ENCODE assay signal across 1 cellular context in genomic region chr17:82623707-82624106, GRCh38.
TF ChIP-seq lines count a peak whose summit lies in the region.

No MANE protein-coding gene starts in this region.

TF ChIP-seq in WTC11, 78 proteins besides CTCF, POLR2A, EP300 and RAD21:
- TF ChIP-seq ARID4B (CRISPR knock-in tag; IDR thresholded peaks at IDR 0.05; ENCODE audit: borderline replicate concordance) (no peak), ERG (CRISPR knock-in tag; IDR thresholded peaks at IDR 0.05) (no peak), RORB (CRISPR knock-in tag; IDR thresholded peaks at IDR 0.05) (no peak), MAX (CRISPR knock-in tag; IDR thresholded peaks at IDR 0.05) (no peak), NR2C2 (CRISPR knock-in tag; IDR thresholded peaks at IDR 0.05) (no peak), ETV6 (CRISPR knock-in tag; IDR thresholded peaks at IDR 0.05) (no peak), NFATC4 (CRISPR knock-in tag; IDR thresholded peaks at IDR 0.05) (no peak), KAT7 (CRISPR knock-in tag; IDR thresholded peaks at IDR 0.05; ENCODE audit: borderline replicate concordance) (no peak), ZBTB21 (CRISPR knock-in tag; IDR thresholded peaks at IDR 0.05; ENCODE audit: borderline replicate concordance) (no peak), JUN (CRISPR knock-in tag; IDR thresholded peaks at IDR 0.05) (no peak), STAT6 (CRISPR knock-in tag; conservative IDR thresholded peaks at IDR 0.05; ENCODE audit: low read depth) (no peak), NFE2L1 (CRISPR knock-in tag; IDR thresholded peaks at IDR 0.05) (no peak), ZNF121 (CRISPR knock-in tag; IDR thresholded peaks at IDR 0.05) (no peak), HMGA2 (CRISPR knock-in tag; IDR thresholded peaks at IDR 0.05) (no peak)
- TF ChIP-seq, protein P1, sequence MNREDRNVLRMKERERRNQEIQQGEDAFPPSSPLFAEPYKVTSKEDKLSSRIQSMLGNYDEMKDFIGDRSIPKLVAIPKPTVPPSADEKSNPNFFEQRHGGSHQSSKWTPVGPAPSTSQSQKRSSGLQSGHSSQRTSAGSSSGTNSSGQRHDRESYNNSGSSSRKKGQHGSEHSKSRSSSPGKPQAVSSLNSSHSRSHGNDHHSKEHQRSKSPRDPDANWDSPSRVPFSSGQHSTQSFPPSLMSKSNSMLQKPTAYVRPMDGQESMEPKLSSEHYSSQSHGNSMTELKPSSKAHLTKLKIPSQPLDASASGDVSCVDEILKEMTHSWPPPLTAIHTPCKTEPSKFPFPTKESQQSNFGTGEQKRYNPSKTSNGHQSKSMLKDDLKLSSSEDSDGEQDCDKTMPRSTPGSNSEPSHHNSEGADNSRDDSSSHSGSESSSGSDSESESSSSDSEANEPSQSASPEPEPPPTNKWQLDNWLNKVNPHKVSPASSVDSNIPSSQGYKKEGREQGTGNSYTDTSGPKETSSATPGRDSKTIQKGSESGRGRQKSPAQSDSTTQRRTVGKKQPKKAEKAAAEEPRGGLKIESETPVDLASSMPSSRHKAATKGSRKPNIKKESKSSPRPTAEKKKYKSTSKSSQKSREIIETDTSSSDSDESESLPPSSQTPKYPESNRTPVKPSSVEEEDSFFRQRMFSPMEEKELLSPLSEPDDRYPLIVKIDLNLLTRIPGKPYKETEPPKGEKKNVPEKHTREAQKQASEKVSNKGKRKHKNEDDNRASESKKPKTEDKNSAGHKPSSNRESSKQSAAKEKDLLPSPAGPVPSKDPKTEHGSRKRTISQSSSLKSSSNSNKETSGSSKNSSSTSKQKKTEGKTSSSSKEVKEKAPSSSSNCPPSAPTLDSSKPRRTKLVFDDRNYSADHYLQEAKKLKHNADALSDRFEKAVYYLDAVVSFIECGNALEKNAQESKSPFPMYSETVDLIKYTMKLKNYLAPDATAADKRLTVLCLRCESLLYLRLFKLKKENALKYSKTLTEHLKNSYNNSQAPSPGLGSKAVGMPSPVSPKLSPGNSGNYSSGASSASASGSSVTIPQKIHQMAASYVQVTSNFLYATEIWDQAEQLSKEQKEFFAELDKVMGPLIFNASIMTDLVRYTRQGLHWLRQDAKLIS (CRISPR knock-in tag; IDR thresholded peaks at IDR 0.05; ENCODE audit: borderline replicate concordance), result no peak
- TF ChIP-seq, protein P2, sequence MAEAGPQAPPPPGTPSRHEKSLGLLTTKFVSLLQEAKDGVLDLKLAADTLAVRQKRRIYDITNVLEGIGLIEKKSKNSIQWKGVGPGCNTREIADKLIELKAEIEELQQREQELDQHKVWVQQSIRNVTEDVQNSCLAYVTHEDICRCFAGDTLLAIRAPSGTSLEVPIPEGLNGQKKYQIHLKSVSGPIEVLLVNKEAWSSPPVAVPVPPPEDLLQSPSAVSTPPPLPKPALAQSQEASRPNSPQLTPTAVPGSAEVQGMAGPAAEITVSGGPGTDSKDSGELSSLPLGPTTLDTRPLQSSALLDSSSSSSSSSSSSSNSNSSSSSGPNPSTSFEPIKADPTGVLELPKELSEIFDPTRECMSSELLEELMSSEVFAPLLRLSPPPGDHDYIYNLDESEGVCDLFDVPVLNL (CRISPR knock-in tag; IDR thresholded peaks at IDR 0.05; ENCODE audit: borderline replicate concordance, low read depth), result no peak
- TF ChIP-seq, protein P3, sequence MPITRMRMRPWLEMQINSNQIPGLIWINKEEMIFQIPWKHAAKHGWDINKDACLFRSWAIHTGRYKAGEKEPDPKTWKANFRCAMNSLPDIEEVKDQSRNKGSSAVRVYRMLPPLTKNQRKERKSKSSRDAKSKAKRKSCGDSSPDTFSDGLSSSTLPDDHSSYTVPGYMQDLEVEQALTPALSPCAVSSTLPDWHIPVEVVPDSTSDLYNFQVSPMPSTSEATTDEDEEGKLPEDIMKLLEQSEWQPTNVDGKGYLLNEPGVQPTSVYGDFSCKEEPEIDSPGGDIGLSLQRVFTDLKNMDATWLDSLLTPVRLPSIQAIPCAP (CRISPR knock-in tag; IDR thresholded peaks at IDR 0.05), result no peak
TF ChIP-seq in WTC11: peak in this region for 0.
